Comparison of ENCODE assay signal across 37 cellular contexts in the genomic region with DNA sequence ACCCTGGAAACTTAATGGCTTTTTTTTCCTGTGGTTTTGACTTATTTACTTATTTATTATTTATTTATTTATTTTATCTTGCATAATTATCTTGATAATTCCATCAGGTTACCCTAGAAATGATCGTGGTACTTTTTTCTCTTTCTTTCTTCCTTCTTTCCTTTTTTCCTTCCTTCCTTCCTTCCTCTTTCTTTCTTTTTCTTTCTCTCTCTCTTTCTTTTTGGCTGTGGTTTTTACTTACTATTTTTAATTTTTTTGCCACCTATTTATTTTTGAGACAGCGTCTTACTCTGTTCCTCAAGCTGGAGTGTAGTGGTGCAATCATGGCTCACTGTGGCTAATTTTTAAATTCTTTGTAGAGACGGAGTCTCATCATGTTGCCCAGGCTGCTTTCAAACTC. TPM values are rescaled to one million over a fixed set of nuclear protein-coding genes. Genes with fewer than 3 reads are reported as not detected.
"Had no signal": no experiment of that assay in that cellular context is flagged by ENCODE, and none has a peak within 500 bp of the region (broad histone marks: within the 10 kb centered on the region; RNA-seq: fewer than 3 reads in every experiment).

No MANE protein-coding gene starts in this region.

- H3K27me3 ChIP-seq: adrenal gland, body of pancreas, brain microvascular endothelial cell, breast epithelium had no signal

- H3K27ac ChIP-seq: adrenal gland, body of pancreas, brain microvascular endothelial cell, breast epithelium had no signal

- H3K9me3 ChIP-seq: adrenal gland, body of pancreas had no signal

- ATAC-seq: activated CD8-positive, alpha-beta T cell treated with anti-CD3 and anti-CD28 coated beads for 36 hours; activated naive CD4-positive, alpha-beta T cell treated with anti-CD3 and anti-CD28 coated beads, Interleukin-2, amount 50 U/mL, for 72 hours; activated T-cell treated with anti-CD3 and anti-CD28 coated beads, Interleukin-2, amount 50 U/mL, for 4 hours; activated T-helper 17 cell treated with anti-CD3 and anti-CD28 coated beads, Interleukin-2, amount 50 U/mL, for 72 hours; body of pancreas had no signal

- H3K36me3 ChIP-seq: adrenal gland, brain microvascular endothelial cell, breast epithelium had no signal

- H3K4me1 ChIP-seq: adrenal gland, body of pancreas, breast epithelium had no signal

- DNase-seq: activated B cell treated with CpG ODN at 0.5 μM for 24 hours; activated CD4-positive, alpha-beta memory T cell treated with anti-CD3 and anti-CD28 coated beads for 36 hours; activated CD4-positive, alpha-beta T cell treated with anti-CD3 and anti-CD28 coated beads for 4 hours; activated CD4-positive, alpha-beta T cell treated with anti-CD3 and anti-CD28 coated beads, Interleukin-2, amount 10 ng/mL, durations not matched to agents 24 days and 14 days; activated CD4-positive, alpha-beta T cell treated with anti-CD3 and anti-CD28 coated beads, Interleukin-2, amount 50 U/mL, for 1 hour; activated CD4-positive, alpha-beta T cell treated with anti-CD3 and anti-CD28 coated beads, Interleukin-2, amount 50 U/mL, for 4 hours; activated CD4-positive, CD25-positive, alpha-beta regulatory T cell treated with anti-CD3 and anti-CD28 coated beads, Interleukin-2, amount 50 U/mL, for 72 hours; activated CD8-positive, alpha-beta memory T cell treated with anti-CD3 and anti-CD28 coated beads, Interleukin-2, amount 50 U/mL, for 4 hours; activated CD8-positive, alpha-beta T cell treated with anti-CD3 and anti-CD28 coated beads for 36 hours; activated effector memory CD4-positive, alpha-beta T cell treated with anti-CD3 and anti-CD28 coated beads, Interleukin-2, amount 50 U/mL, for 16 hours; activated gamma-delta T cell treated with Interleukin-2 at 50 U/mL for 16 hours; activated naive CD4-positive, alpha-beta T cell; activated naive CD4-positive, alpha-beta T cell treated with anti-CD3 and anti-CD28 coated beads for 36 hours; activated naive CD4-positive, alpha-beta T cell treated with anti-CD3 and anti-CD28 coated beads, Interleukin-2, amount 50 U/mL, for 16 hours; activated naive CD8-positive, alpha-beta T cell treated with anti-CD3 and anti-CD28 coated beads for 36 hours; activated T-cell treated with anti-CD3 and anti-CD28 coated beads for 4 hours; activated T-cell treated with anti-CD3 and anti-CD28 coated beads, Interleukin-2, amount 50 U/mL, for 1 hour; activated T-cell treated with anti-CD3 and anti-CD28 coated beads, Interleukin-2, amount 50 U/mL, for 4 hours; adrenal gland; amniotic stem cell; aorta; body of pancreas; brain microvascular endothelial cell; central memory CD4-positive, alpha-beta T cell; T-helper 1 cell; T-helper 2 cell; T-helper 9 cell had no signal

- H3K4me3 ChIP-seq: adrenal gland, body of pancreas, breast epithelium had no signal

- FAIRE-seq: astrocyte, colon, TTC549 had no signal

RNA-seq across cellular contexts. Expression of a gene that starts 6.2 kb away (rescaled TPM):
- total RNA-seq: activated B cell treated with CpG ODN at 0.5 μM for 24 hours; activated CD4-positive, alpha-beta memory T cell treated with anti-CD3 and anti-CD28 coated beads for 36 hours; activated CD4-positive, alpha-beta T cell treated with anti-CD3 and anti-CD28 coated beads, Interleukin-2, amount 10 ng/mL, durations not matched to agents 24 days and 14 days; activated CD8-positive, alpha-beta memory T cell treated with anti-CD3 and anti-CD28 coated beads for 36 hours; activated CD8-positive, alpha-beta T cell treated with anti-CD3 and anti-CD28 coated beads for 36 hours; activated naive CD4-positive, alpha-beta T cell treated with anti-CD3 and anti-CD28 coated beads for 36 hours; activated naive CD4-positive, alpha-beta T cell treated with anti-CD3 and anti-CD28 coated beads, Interleukin-2, amount 50 U/mL, for 72 hours; activated naive CD8-positive, alpha-beta T cell treated with anti-CD3 and anti-CD28 coated beads for 36 hours; activated T-cell treated with anti-CD3 and anti-CD28 coated beads, Interleukin-2, amount 50 U/mL, for 4 hours; activated T-helper 1 cell treated with anti-CD3 and anti-CD28 coated beads, Interleukin-12 subunit alpha, Interleukin-12 subunit beta, Interleukin-2, Interleukin-4 antibody, amounts not matched to agents 30 ng/mL and 10 ng/mL and 1 ng/mL, durations not matched to agents 14 hours and 24 hours and 36 hours; activated T-helper 17 cell treated with anti-CD3 and anti-CD28 coated beads, Interleukin-2, amount 50 U/mL, for 72 hours; adrenal gland; aorta; astrocyte; body of pancreas; breast epithelium; cardiac septum; cerebellum had no signal
- polyA plus RNA-seq: adrenal gland, aorta had no signal

RNA-seq across cellular contexts. Expression of a gene that starts 29.0 kb away (rescaled TPM):
- total RNA-seq: activated B cell treated with CpG ODN at 0.5 μM for 24 hours; activated CD4-positive, alpha-beta memory T cell treated with anti-CD3 and anti-CD28 coated beads for 36 hours; activated CD4-positive, alpha-beta T cell treated with anti-CD3 and anti-CD28 coated beads, Interleukin-2, amount 10 ng/mL, durations not matched to agents 24 days and 14 days; activated CD8-positive, alpha-beta memory T cell treated with anti-CD3 and anti-CD28 coated beads for 36 hours; activated CD8-positive, alpha-beta T cell treated with anti-CD3 and anti-CD28 coated beads for 36 hours; activated naive CD4-positive, alpha-beta T cell treated with anti-CD3 and anti-CD28 coated beads for 36 hours; activated naive CD4-positive, alpha-beta T cell treated with anti-CD3 and anti-CD28 coated beads, Interleukin-2, amount 50 U/mL, for 72 hours; activated naive CD8-positive, alpha-beta T cell treated with anti-CD3 and anti-CD28 coated beads for 36 hours; activated T-cell treated with anti-CD3 and anti-CD28 coated beads, Interleukin-2, amount 50 U/mL, for 4 hours; activated T-helper 1 cell treated with anti-CD3 and anti-CD28 coated beads, Interleukin-12 subunit alpha, Interleukin-12 subunit beta, Interleukin-2, Interleukin-4 antibody, amounts not matched to agents 30 ng/mL and 10 ng/mL and 1 ng/mL, durations not matched to agents 14 hours and 24 hours and 36 hours; activated T-helper 17 cell treated with anti-CD3 and anti-CD28 coated beads, Interleukin-2, amount 50 U/mL, for 72 hours; body of pancreas; breast epithelium; cardiac septum; cerebellum had no signal
